2 cellular contexts compared by ENCODE assay signal in genomic region chr17:47873200-47874090, GRCh38.
TF ChIP-seq lines count a peak whose summit lies in the region.

No MANE protein-coding gene starts in this region.

TF ChIP-seq in GM23338, 12 proteins besides CTCF, POLR2A, EP300 and RAD21:
- TF ChIP-seq ZNF462 (CRISPR knock-in tag; IDR thresholded peaks at IDR 0.05) (no peak), NANOG (IDR thresholded peaks at IDR 0.05; ENCODE audit: borderline replicate concordance) (0 out of 2 replicates have a peak, but pooled peaks have one; percentile 4), JUNB (IDR thresholded peaks at IDR 0.05; ENCODE audit: unreplicated experiment) (no peak), STAT1 (IDR thresholded peaks at IDR 0.05; ENCODE audit: unreplicated experiment) (no peak), ZNF331 (CRISPR knock-in tag; IDR thresholded peaks at IDR 0.05; ENCODE audit: low read depth) (no peak), CREB1 (CRISPR knock-in tag; IDR thresholded peaks at IDR 0.05; ENCODE audit: low read depth) (no peak), EZH2 (IDR thresholded peaks at IDR 0.05; ENCODE audit: low read depth, unreplicated experiment) (no peak)

TF ChIP-seq in H1, 55 proteins besides CTCF, POLR2A, EP300 and RAD21:
- TF ChIP-seq HDAC2 (IDR thresholded peaks at IDR 0.05; ENCODE audit: borderline replicate concordance in 1 of 2, low read depth in 2 of 2, low read length in 2 of 2) (0 out of 4 replicates have a peak, but pooled peaks of 1 of the 2 experiments have one; percentile 41), SIN3A (conservative IDR thresholded peaks at IDR 0.05 in 1 of 2, IDR thresholded peaks at IDR 0.05 in 1 of 2; ENCODE audit: low read depth in 1 of 2, low read length in 2 of 2) (peak in 1 of 2 experiments; percentile 88; a peak in 2 of 4 replicates), SRF (IDR thresholded peaks at IDR 0.05; ENCODE audit: low read depth, low read length) (no peak), KDM1A (IDR thresholded peaks at IDR 0.05; ENCODE audit: borderline replicate concordance, low read length) (peak; percentile 89)
TF ChIP-seq in H1: peak in this region for 3.
